In genomic region chr7:151008511-151009323, GRCh38 we compare ENCODE assay signal across 6 cellular contexts. TPM values are rescaled to one million over a fixed set of nuclear protein-coding genes. Genes with fewer than 3 reads are reported as not detected.
A peak's percentile ranks its signal among the peaks of the same experiment; 100 is the strongest.
DNase-seq lines count a peak whose midpoint lies in the region; ATAC-seq and TF ChIP-seq lines count a peak whose summit lies in the region.

No MANE protein-coding gene starts in this region.

- intact Hi-C loops in mucosa of descending colon (cut with DNase I, micrococcal nuclease), result no loop called here

- no peaks in the 10 kb centered on the region for H3K36me3 ChIP-seq in mucosa of descending colon (ENCODE audit: low read depth)

- no peak overlapping the region for H3K4me3 ChIP-seq in mucosa of descending colon

- no peaks in the 10 kb centered on the region for H3K9me3 ChIP-seq in mucosa of descending colon

- no peaks in the 10 kb centered on the region for H3K27me3 Mint-ChIP-seq in activated naive CD8-positive, alpha-beta T cell treated with anti-CD3 and anti-CD28 coated beads, Interleukin-2, amount 10 ng/mL, durations not matched to agents 7 days and 5 days

- H3K36me3 Mint-ChIP-seq in activated naive CD8-positive, alpha-beta T cell treated with anti-CD3 and anti-CD28 coated beads, Interleukin-2, amount 10 ng/mL, durations not matched to agents 7 days and 5 days, result peaks cover 3% of the 10 kb centered on the region

- POLR2A ChIA-PET in activated naive CD8-positive, alpha-beta T cell treated with anti-CD3 and anti-CD28 coated beads, Interleukin-2, amount 10 ng/mL, durations not matched to agents 7 days and 5 days (lab: Charles Lee), result interaction anchor here (0.7 to 4.5 kb wide), 7 partner anchors 9 to 96 kb away, joined by 3 to 30 read pairs (median 5); partner anchors contain the start of gene ABCB8

- H3K4me3 Mint-ChIP-seq in activated naive CD8-positive, alpha-beta T cell treated with anti-CD3 and anti-CD28 coated beads, Interleukin-2, amount 10 ng/mL, durations not matched to agents 7 days and 5 days, result peak overlapping the region; percentile 79

- peak overlapping the region; percentile 89 for H3K27ac Mint-ChIP-seq in activated naive CD8-positive, alpha-beta T cell treated with anti-CD3 and anti-CD28 coated beads, Interleukin-2, amount 10 ng/mL, durations not matched to agents 7 days and 5 days

- peaks cover 10% of the 10 kb centered on the region for H3K4me1 ChIP-seq in mucosa of descending colon (ENCODE audit: low read depth)

- DNase-seq in NAMALWA (ENCODE audit: low spot score) (peak; percentile 77), mucosa of descending colon (peak; percentile 53 to 86 (median 81)), ureter (ENCODE audit: low spot score) (peak; percentile 68)
- DNase-seq in activated naive CD8-positive, alpha-beta T cell treated with anti-CD3 and anti-CD28 coated beads, Interleukin-2, amount 10 ng/mL, durations not matched to agents 7 days and 5 days, result peak; percentile 87

- peaks cover 39% of the 10 kb centered on the region for H3K4me1 Mint-ChIP-seq in activated naive CD8-positive, alpha-beta T cell treated with anti-CD3 and anti-CD28 coated beads, Interleukin-2, amount 10 ng/mL, durations not matched to agents 7 days and 5 days

- peak; percentile 62 for TF ChIP-seq CTCF in mucosa of descending colon (IDR thresholded peaks at IDR 0.05)

- no peaks in the 10 kb centered on the region for H3K9me3 Mint-ChIP-seq in activated naive CD8-positive, alpha-beta T cell treated with anti-CD3 and anti-CD28 coated beads, Interleukin-2, amount 10 ng/mL, durations not matched to agents 7 days and 5 days

- ATAC-seq in GM18517 (IDR thresholded peaks at IDR 0.05; ENCODE audit: unreplicated experiment) (peak; percentile 74), mucosa of descending colon (peak; percentile 74), GM21737 (IDR thresholded peaks at IDR 0.05; ENCODE audit: unreplicated experiment) (no peak)
- ATAC-seq in activated naive CD8-positive, alpha-beta T cell treated with anti-CD3 and anti-CD28 coated beads, Interleukin-2, amount 10 ng/mL, durations not matched to agents 7 days and 5 days (ENCODE audit: low read depth), result peak; percentile 51

RNA-seq across cellular contexts. Expression of gene ATG9B, which starts 15.6 kb away (rescaled TPM):
- total RNA-seq in activated naive CD8-positive, alpha-beta T cell treated with anti-CD3 and anti-CD28 coated beads, Interleukin-2, amount 10 ng/mL, durations not matched to agents 7 days and 5 days, result 10 to 100 TPM; 11.1 to 11.6 TPM
- under 1 TPM; 0.09 to 0.90 (median 0.89) TPM for total RNA-seq in mucosa of descending colon
- total RNA-seq in ureter, result 0.55 TPM

RNA-seq across cellular contexts. Expression of gene NOS3, which starts 17.9 kb away (rescaled TPM):
- 10 to 100 TPM; 12.5 to 15.8 TPM for total RNA-seq in activated naive CD8-positive, alpha-beta T cell treated with anti-CD3 and anti-CD28 coated beads, Interleukin-2, amount 10 ng/mL, durations not matched to agents 7 days and 5 days
- total RNA-seq in mucosa of descending colon, result 1 to 10 TPM; 2.5 to 6.3 (median 6.0) TPM
- total RNA-seq in ureter, result 50.7 TPM

RNA-seq across cellular contexts. Expression of gene ABCB8, which starts 19.5 kb away (rescaled TPM):
- total RNA-seq in activated naive CD8-positive, alpha-beta T cell treated with anti-CD3 and anti-CD28 coated beads, Interleukin-2, amount 10 ng/mL, durations not matched to agents 7 days and 5 days, result 10 to 100 TPM; 48.1 to 48.3 TPM
- total RNA-seq in mucosa of descending colon (10 to 100 TPM; 40.1 to 44.9 (median 41.8) TPM), ureter (32.4 TPM)

RNA-seq across cellular contexts. Expression of gene KCNH2, which starts 30.6 kb away (rescaled TPM):
- total RNA-seq in activated naive CD8-positive, alpha-beta T cell treated with anti-CD3 and anti-CD28 coated beads, Interleukin-2, amount 10 ng/mL, durations not matched to agents 7 days and 5 days, result under 1 TPM; 0.50 to 0.54 TPM
- total RNA-seq in mucosa of descending colon, result 10 to 100 TPM in 1 of 3 donors, 1 to 10 TPM in 2; 2.9 to 87.1 (median 5.3) TPM
- 17.7 TPM for total RNA-seq in ureter

RNA-seq across cellular contexts. Expression of gene ASIC3, which starts 39.6 kb away (rescaled TPM):
- 1 to 10 TPM; 4.7 to 6.0 TPM for total RNA-seq in activated naive CD8-positive, alpha-beta T cell treated with anti-CD3 and anti-CD28 coated beads, Interleukin-2, amount 10 ng/mL, durations not matched to agents 7 days and 5 days
- total RNA-seq in mucosa of descending colon (1 to 10 TPM; 1.2 to 6.5 (median 3.4) TPM), ureter (0.34 TPM)
